ENCODE assay signal across 9 cellular contexts in the genomic region with DNA sequence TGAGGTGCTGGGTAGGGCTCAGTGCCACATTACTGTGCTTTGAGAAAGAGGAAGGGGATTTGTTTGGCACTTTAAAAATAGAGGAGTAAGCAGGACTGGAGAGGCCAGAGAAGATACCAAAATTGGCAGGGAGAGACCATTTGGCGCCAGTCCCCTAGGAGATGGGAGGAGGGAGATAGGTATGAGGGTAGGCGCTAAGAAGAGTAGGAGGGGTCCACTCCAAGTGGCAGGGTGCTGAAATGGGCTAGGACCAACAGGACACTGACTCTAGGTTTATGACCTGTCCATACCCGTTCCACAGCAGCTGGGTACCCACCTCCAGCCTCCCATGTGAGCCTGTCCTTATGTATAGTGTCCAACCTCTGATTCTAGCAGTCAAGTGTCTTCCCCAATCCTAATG. TPM values are rescaled to one million over a fixed set of nuclear protein-coding genes. Genes with fewer than 3 reads are reported as not detected.
DNase-seq lines count a peak whose midpoint lies in the region; ATAC-seq and TF ChIP-seq lines count a peak whose summit lies in the region.
"Had no signal": no experiment of that assay in that cellular context is flagged by ENCODE, and none has a peak within 500 bp of the region (broad histone marks: within the 10 kb centered on the region; RNA-seq: fewer than 3 reads in every experiment).

No MANE protein-coding gene starts in this region.

- no peaks in the 10 kb centered on the region for H3K27me3 ChIP-seq in right atrium auricular region

- no peaks in the 10 kb centered on the region for H3K9me3 ChIP-seq in right atrium auricular region

- ATAC-seq in left cardiac atrium (no peak), natural killer cell (no peak), GM18870 (IDR thresholded peaks at IDR 0.05; ENCODE audit: unreplicated experiment) (no peak)

- no peaks in the 10 kb centered on the region for H3K9me3 Mint-ChIP-seq in natural killer cell

- no peaks in the 10 kb centered on the region for H3K27me3 Mint-ChIP-seq in natural killer cell (ENCODE audit: low read depth in 2 of 2)

- TF ChIP-seq CTCF in right atrium auricular region (IDR thresholded peaks at IDR 0.05) (no peak), natural killer cell (IDR thresholded peaks at IDR 0.05) (no peak)

- peaks cover 50 to 72% of the 10 kb centered on the region in 2 donors for H3K4me1 Mint-ChIP-seq in natural killer cell

- no peak for DNase-seq in right atrium auricular region (ENCODE audit: low spot score)
- no peak for DNase-seq in left cardiac atrium
- DNase-seq in caudate nucleus (lab: John Stamatoyannopoulos, UW) = no peak
- DNase-seq in natural killer cell = no peak
- no peak for DNase-seq in NCI-H524 treated with DMSO at 0.1 percent for 48 hours (lab: John Stamatoyannopoulos, UW)
- no peak for DNase-seq in NCI-H82 (lab: John Stamatoyannopoulos, UW)
- no peak for DNase-seq in LoVo (ENCODE audit: low spot score)
- DNase-seq: NCI-H526 treated with DMSO at 0.1 percent for 48 hours had no signal

- peaks cover 21% of the 10 kb centered on the region for H3K36me3 ChIP-seq in right atrium auricular region

- intact Hi-C loops in left cardiac atrium (cut with DNase I) = no loop called here
- intact Hi-C loops in natural killer cell (cut with micrococcal nuclease) = loop anchor here (2.0 kb wide), 1 partner anchor 17 kb away; a partner anchor contains a TSS

- peak overlapping the region; percentile 94 to 97 for H3K27ac ChIP-seq in right atrium auricular region
- H3K27ac ChIP-seq in caudate nucleus (ENCODE audit: low read depth, low read length) = peak overlapping the region; percentile 2

- peak overlapping the region; percentile 82 to 92 for H3K27ac Mint-ChIP-seq in natural killer cell

- no peak overlapping the region for H3K4me3 ChIP-seq in right atrium auricular region

- peaks cover 0 to 76% of the 10 kb centered on the region in 2 donors for H3K4me1 ChIP-seq in right atrium auricular region

- H3K4me3 Mint-ChIP-seq in natural killer cell = peak overlapping the region; percentile 96

- no peaks in the 10 kb centered on the region for H3K36me3 Mint-ChIP-seq in natural killer cell

RNA-seq across cellular contexts. Expression of a gene that starts 1.0 kb away (rescaled TPM):
- total RNA-seq in right atrium auricular region = 10 to 100 TPM; 10.5 to 14.3 TPM
- total RNA-seq in left cardiac atrium = 10 to 100 TPM; 17.3 to 19.6 TPM
- 100 to 1,000 TPM; 144 to 166 (median 154) TPM for total RNA-seq in natural killer cell

RNA-seq across cellular contexts. Expression of a gene that starts 3.9 kb away (rescaled TPM):
- 10 to 100 TPM; 56.7 to 95.4 TPM for total RNA-seq in right atrium auricular region
- total RNA-seq in left cardiac atrium = 10 to 100 TPM; 63.2 to 77.6 TPM
- 10 to 100 TPM; 20.7 to 21.5 (median 21.2) TPM for total RNA-seq in natural killer cell

RNA-seq across cellular contexts. Expression of a gene that starts 8.2 kb away (rescaled TPM):
- total RNA-seq in right atrium auricular region = 1 to 10 TPM; 4.9 to 5.6 TPM
- 1 to 10 TPM; 3.4 to 5.7 TPM for total RNA-seq in left cardiac atrium
- total RNA-seq in natural killer cell = 10 to 100 TPM; 10.8 to 16.8 (median 10.9) TPM

RNA-seq across cellular contexts. Expression of a gene that starts 12.9 kb away (rescaled TPM):
- total RNA-seq in right atrium auricular region (10 to 100 TPM; 22.0 to 26.6 TPM), left cardiac atrium (10 to 100 TPM; 41.5 to 49.5 TPM), natural killer cell (100 to 1,000 TPM; 244 to 322 (median 291) TPM)

RNA-seq across cellular contexts. Expression of a gene that starts 18.0 kb away (rescaled TPM):
- 100 to 1,000 TPM; 168 to 248 TPM for total RNA-seq in right atrium auricular region
- total RNA-seq in left cardiac atrium = 100 to 1,000 TPM in 1 of 2 donors, 10 to 100 TPM in 1; 89.6 to 102 TPM
- total RNA-seq in natural killer cell = 100 to 1,000 TPM in 2 of 3 donors, 10 to 100 TPM in 1; 96.9 to 107 (median 101) TPM

Comparison
In these comparisons a context has a peak if more than half of its experiments do, and no peak if none do; other contexts are left out.
1. RNA of a gene that starts 1.0 kb away (total RNA-seq): 144 to 166 TPM in natural killer cell; 17.3 to 19.6 TPM in left cardiac atrium and 10.5 to 14.3 TPM in right atrium auricular region; every median in the first group is over 4 times any median in the second.